2 cellular contexts compared by ENCODE assay signal in genomic region chr6:116529466-116529969, GRCh38.
TF ChIP-seq lines count a peak whose summit lies in the region.

No MANE protein-coding gene starts in this region.

TF ChIP-seq in GM23338, 12 proteins besides CTCF, POLR2A, EP300 and RAD21:
- TF ChIP-seq ETS1 (IDR thresholded peaks at IDR 0.05) (no peak), POLR2AphosphoS5 (IDR thresholded peaks at IDR 0.05; ENCODE audit: low read depth) (no peak), EZH2phosphoT487 (IDR thresholded peaks at IDR 0.05; ENCODE audit: unreplicated experiment) (no peak), JUNB (IDR thresholded peaks at IDR 0.05; ENCODE audit: unreplicated experiment) (no peak)

TF ChIP-seq in H1, 55 proteins besides CTCF, POLR2A, EP300 and RAD21:
- no peak for TF ChIP-seq SRF (IDR thresholded peaks at IDR 0.05; ENCODE audit: low read depth, low read length)
- no peak for TF ChIP-seq SP2 (IDR thresholded peaks at IDR 0.05; ENCODE audit: low read length)
- TF ChIP-seq CBX5 (IDR thresholded peaks at IDR 0.05; ENCODE audit: low read depth, low read length) = no peak
- no peak for TF ChIP-seq GABPA (IDR thresholded peaks at IDR 0.05; ENCODE audit: borderline replicate concordance, insufficient read depth, low read length)
- no peak for TF ChIP-seq BCL11A (IDR thresholded peaks at IDR 0.05; ENCODE audit: low read depth in 2 of 2, low read length in 2 of 2)
- TF ChIP-seq CHD7 (IDR thresholded peaks at IDR 0.05; ENCODE audit: insufficient replicate concordance, low read length) = no peak
- TF ChIP-seq GTF2F1 (IDR thresholded peaks at IDR 0.05; ENCODE audit: borderline replicate concordance, low read depth, low read length) = no peak
- no peak for TF ChIP-seq ASH2L (IDR thresholded peaks at IDR 0.05; ENCODE audit: low read length)
- no peak for TF ChIP-seq SIX5 (IDR thresholded peaks at IDR 0.05; ENCODE audit: low read depth, low read length)
- TF ChIP-seq TBP (IDR thresholded peaks at IDR 0.05; ENCODE audit: low read depth, low read length) = no peak
- no peak for TF ChIP-seq CHD1 (IDR thresholded peaks at IDR 0.05; ENCODE audit: low read depth, low read length)
- no peak for TF ChIP-seq CEBPB (IDR thresholded peaks at IDR 0.05; ENCODE audit: low read depth, low read length)
- no peak for TF ChIP-seq CREB1 (IDR thresholded peaks at IDR 0.05)
- no peak for TF ChIP-seq HDAC6 (IDR thresholded peaks at IDR 0.05; ENCODE audit: low read depth, low read length)
- no peak for TF ChIP-seq RXRA (IDR thresholded peaks at IDR 0.05; ENCODE audit: insufficient read depth, low read depth, low read length)
- no peak for TF ChIP-seq POU5F1 (IDR thresholded peaks at IDR 0.05; ENCODE audit: low read depth, low read length)
TF ChIP-seq in H1: peak in this region for 0.
